In genomic region chr20:31712564-31713311, GRCh38 we compare ENCODE assay signal across 8 cellular contexts. TPM values are rescaled to one million over a fixed set of nuclear protein-coding genes. Genes with fewer than 3 reads are reported as not detected.
A peak's percentile ranks its signal among the peaks of the same experiment; 100 is the strongest.
DNase-seq lines count a peak whose midpoint lies in the region; TF ChIP-seq lines count a peak whose summit lies in the region.

No MANE protein-coding gene starts in this region.

- H4K20me1 ChIP-seq in OCI-LY7 (ENCODE audit: insufficient read depth, low read length): peaks cover 14% of the 10 kb centered on the region; the same call in 1 of the 2 replicates

- H3K27me3 ChIP-seq in ectodermal cell (ENCODE audit: control insufficient read depth, insufficient read depth, low read length, poor library complexity, severe bottlenecking): no peaks in the 10 kb centered on the region

- H3K9me3 ChIP-seq in OCI-LY7 (ENCODE audit: low read length) (no peaks in the 10 kb centered on the region), ectodermal cell (ENCODE audit: control insufficient read depth, low read length) (no peaks in the 10 kb centered on the region)

- DNase-seq in EH (ENCODE audit: low read depth) (peak; percentile 89), OCI-LY7 (ENCODE audit: low spot score) (no peak), lower leg skin (ENCODE audit: low spot score in 2 of 2) (peak; percentile 95 to 97), superior temporal gyrus (ENCODE audit: extremely low spot score) (peak; percentile 96), GM20000 (ENCODE audit: low spot score) (no peak), NCI-H524 (lab: John Stamatoyannopoulos, UW) (no peak), NCI-H1930 (lab: John Stamatoyannopoulos, UW) (no peak)

- peak overlapping the region; percentile 55 for H3K4me2 ChIP-seq in OCI-LY7 (ENCODE audit: low read length)

- H3K4me1 ChIP-seq in OCI-LY7 (ENCODE audit: insufficient read depth, low read length, poor library complexity, severe bottlenecking) (peaks cover 95% of the 10 kb centered on the region), ectodermal cell (ENCODE audit: control insufficient read depth, insufficient read depth, low read length) (peaks cover 35% of the 10 kb centered on the region)

- intact Hi-C loops in OCI-LY7 (cut with micrococcal nuclease; ENCODE audit: unreplicated experiment) (no loop called here), lower leg skin (cut with DNase I; ENCODE audit: low total_unique reads) (no loop called here)

- peaks cover 80% of the 10 kb centered on the region for H3K79me2 ChIP-seq in OCI-LY7 (ENCODE audit: insufficient read depth, low read depth, low read length)

- BruUV-seq in OCI-LY7 (replicated peaks; lab: Mats Ljungman, UMichigan): no TSS peak

- POLR2A ChIA-PET in OCI-LY7 (lab: Charles Lee): interaction anchor here (0.6 to 3.4 kb wide), 4 partner anchors 10 to 25 kb away, joined by 3 to 15 read pairs (median 4); partner anchors contain the start of gene BCL2L1

- no peak overlapping the region for H2AFZ ChIP-seq in OCI-LY7 (ENCODE audit: low read length)

- TF ChIP-seq CTCF in OCI-LY7 (conservative IDR thresholded peaks at IDR 0.05; ENCODE audit: low read length) (no peak), lower leg skin (IDR thresholded peaks at IDR 0.05) (no peak), GM20000 (IDR thresholded peaks at IDR 0.05; ENCODE audit: extremely low read depth, missing control alignments) (no peak)

- no peak overlapping the region for H3K4me3 ChIP-seq in OCI-LY7 (ENCODE audit: low read depth, low read length, poor library complexity, severe bottlenecking)
- peak overlapping the region; percentile 18 for H3K4me3 ChIP-seq in ectodermal cell (ENCODE audit: insufficient read depth, low read depth, low read length)
- H3K4me3 ChIP-seq in lower leg skin (ENCODE audit: low read depth, poor library complexity, severe bottlenecking): no peak overlapping the region

- CTCF ChIA-PET in OCI-LY7 (lab: Charles Lee; ENCODE audit: unreplicated experiment): no interaction called here

- H3K9me2 ChIP-seq in OCI-LY7 (ENCODE audit: insufficient read depth, low read length): no peaks in the 10 kb centered on the region

- peaks cover 82% of the 10 kb centered on the region for H3K36me3 ChIP-seq in OCI-LY7 (ENCODE audit: insufficient read depth, low read length)
- peaks cover 9% of the 10 kb centered on the region for H3K36me3 ChIP-seq in ectodermal cell (ENCODE audit: control insufficient read depth, insufficient read depth, low read length)

- TF ChIP-seq POLR2A in lower leg skin (IDR thresholded peaks at IDR 0.05): no peak

- peak overlapping the region; percentile 2 for H3K27ac ChIP-seq in OCI-LY7 (ENCODE audit: low read depth, low read length, poor library complexity, severe bottlenecking)
- peak overlapping the region; percentile 89 for H3K27ac ChIP-seq in ectodermal cell (ENCODE audit: insufficient read depth, low read depth, low read length, poor library complexity, severe bottlenecking)

- 25 to 26% methylated on average over 8 of the region's 8 CpGs for WGBS in ectodermal cell, 2 experiments
- 9 to 10% methylated on average over 8 of the region's 8 CpGs for WGBS in lower leg skin, 2 donors

RNA-seq across cellular contexts. Expression of gene BCL2L1, which starts 9.9 kb away (rescaled TPM):
- 83.2 and 88.8 TPM in 2 replicates for total RNA-seq in OCI-LY7 (2014; rRNA removed; shearing (Covaris generic))
- total RNA-seq in OCI-LY7 (2022): 64.2 and 71.5 TPM in 2 replicates
- polyA plus RNA-seq in ectodermal cell (2013, experiment 1 of 4): 63.5 TPM
- polyA plus RNA-seq in ectodermal cell (2013, experiment 2 of 4): 72.1 TPM
- polyA plus RNA-seq in ectodermal cell (2013, experiment 3 of 4): 42.4 TPM
- polyA plus RNA-seq in ectodermal cell (2013, experiment 4 of 4): 45.8 TPM
- 100 to 1,000 TPM; 115 to 152 (median 125) TPM for total RNA-seq in lower leg skin

RNA-seq across cellular contexts. Expression of gene TPX2, which starts 26.4 kb away (rescaled TPM):
- total RNA-seq in OCI-LY7 (2014; rRNA removed; shearing (Covaris generic)): 121 and 134 TPM in 2 replicates
- total RNA-seq in OCI-LY7 (2022): 173 and 183 TPM in 2 replicates
- 123 TPM for polyA plus RNA-seq in ectodermal cell (2013, experiment 1 of 4)
- 108 TPM for polyA plus RNA-seq in ectodermal cell (2013, experiment 2 of 4)
- polyA plus RNA-seq in ectodermal cell (2013, experiment 3 of 4): 120 TPM
- 121 TPM for polyA plus RNA-seq in ectodermal cell (2013, experiment 4 of 4)
- 10 to 100 TPM in 1 of 4 donors, 1 to 10 TPM in 3; 5.9 to 10.2 (median 7.3) TPM for total RNA-seq in lower leg skin

Comparison
In these comparisons a context has a peak if more than half of its experiments do, and no peak if none do; other contexts are left out.
1. DNase-seq: peak in EH (single experiment), lower leg skin (2 of 2) and superior temporal gyrus (single experiment); none in OCI-LY7 (single experiment), GM20000 (single experiment), NCI-H524 (0 of 2) and NCI-H1930 (0 of 2).
2. RNA of gene TPX2, which starts 26.4 kb away (total RNA-seq): 121 to 183 TPM in OCI-LY7; 5.9 to 10.2 TPM in lower leg skin; every median in the first group is over 10 times any median in the second.